ENCODE assay signal across 12 cellular contexts in the genomic region with DNA sequence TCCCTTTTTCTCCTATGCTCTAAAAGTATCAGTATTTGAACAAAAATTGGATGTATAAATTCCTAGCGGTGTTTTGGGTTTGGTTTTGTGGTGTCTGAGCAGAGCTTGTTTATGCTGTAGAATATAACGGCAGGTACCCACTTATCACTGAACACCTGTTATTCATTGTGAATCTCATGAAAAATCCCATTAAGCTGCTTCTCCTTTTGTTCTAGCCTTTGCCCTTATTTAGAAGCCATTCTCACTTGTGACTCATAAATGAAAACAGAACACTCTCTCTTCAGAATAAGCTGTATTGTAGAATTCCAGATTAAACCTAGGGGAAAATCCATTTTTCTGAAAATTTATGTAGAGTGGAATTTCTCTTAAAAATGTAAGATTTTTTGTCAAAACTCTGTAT.
DNase-seq lines count a peak whose midpoint lies in the region; ATAC-seq and TF ChIP-seq lines count a peak whose summit lies in the region.
"Had no signal": no experiment of that assay in that cellular context is flagged by ENCODE, and none has a peak within 500 bp of the region (broad histone marks: within the 10 kb centered on the region; RNA-seq: fewer than 3 reads in every experiment).

No MANE protein-coding gene starts in this region.

- no peak overlapping the region for H3K4me3 ChIP-seq in GM06990 (replicated peaks; ENCODE audit: low read depth, low read length)
- H3K4me3 ChIP-seq: hepatocyte, tibial nerve had no signal

- no peaks in the 10 kb centered on the region for H3K27me3 ChIP-seq in GM06990 (replicated peaks; ENCODE audit: control insufficient read depth, insufficient read depth, low read length)
- H3K27me3 ChIP-seq: hepatocyte, tibial nerve had no signal

- DNase-seq in GM06990 (ENCODE audit: extremely low read depth, insufficient read length) (peak; percentile 37), NCI-H146 (lab: John Stamatoyannopoulos, UW) (peak; percentile 20), iris pigment epithelial cell (ENCODE audit: low read depth) (peak; percentile 25), foreskin melanocyte (no peak), NCI-H2171 (lab: John Stamatoyannopoulos, UW) (no peak), NCI-H82 (lab: John Stamatoyannopoulos, UW) (no peak)
- DNase-seq in stimulated activated CD8-positive, alpha-beta memory T cell treated with anti-CD3 and anti-CD28 coated beads, Interleukin-4, amount 100 ng/mL, for 48 hours = no peak
- DNase-seq: Calu3, NCI-H1048 had no signal

- H3K36me3 ChIP-seq in GM06990 (ENCODE audit: control insufficient read depth, insufficient read depth, low read length) = no peaks in the 10 kb centered on the region

- TF ChIP-seq CTCF in GM06990 (IDR thresholded peaks at IDR 0.05; ENCODE audit: insufficient read depth, low read length, poor library complexity, severe bottlenecking) = no peak

- peak; percentile 28 for ATAC-seq in GM21528 (IDR thresholded peaks at IDR 0.05; ENCODE audit: low FRiP score, unreplicated experiment)

Comparison
In these comparisons a context has a peak if more than half of its experiments do, and no peak if none do; other contexts are left out.
1. DNase-seq: peak in GM06990 (single experiment), NCI-H146 (single experiment) and iris pigment epithelial cell (single experiment); none in foreskin melanocyte (single experiment), stimulated activated CD8-positive, alpha-beta memory T cell treated with anti-CD3 and anti-CD28 coated beads, Interleukin-4, amount 100 ng/mL, for 48 hours (single experiment), NCI-H2171 (single experiment) and NCI-H82 (single experiment).